ENCODE assay signal across 13 cellular contexts in the genomic region with DNA sequence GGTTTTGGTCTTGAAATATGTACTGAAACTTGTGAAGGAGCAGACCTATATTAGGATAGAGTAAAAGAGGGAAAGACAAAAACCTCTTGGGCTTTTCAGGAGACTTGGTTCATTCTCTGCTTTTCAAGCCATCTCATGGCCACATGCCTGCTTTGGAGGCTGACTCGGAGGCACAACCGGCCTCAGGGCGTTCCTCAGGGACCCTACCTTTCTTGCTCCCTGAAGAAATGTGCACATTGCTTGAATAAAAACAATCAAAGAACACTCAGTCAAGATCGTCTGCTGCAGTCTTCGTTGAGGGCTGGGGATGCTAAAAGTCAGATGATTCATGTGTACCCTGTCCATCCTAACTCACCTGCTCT. TPM values are rescaled to one million over a fixed set of nuclear protein-coding genes. Genes with fewer than 3 reads are reported as not detected.
DNase-seq lines count a peak whose midpoint lies in the region; ATAC-seq and TF ChIP-seq lines count a peak whose summit lies in the region.
"Had no signal": no experiment of that assay in that cellular context is flagged by ENCODE, and none has a peak within 500 bp of the region (broad histone marks: within the 10 kb centered on the region; RNA-seq: fewer than 3 reads in every experiment).

No MANE protein-coding gene starts in this region.

- ATAC-seq in HG03097 (IDR thresholded peaks at IDR 0.05; ENCODE audit: low FRiP score, unreplicated experiment) (peak; percentile 20), omental fat pad (ENCODE audit: low FRiP score) (peak; percentile 18)
- ATAC-seq in activated T-helper 17 cell treated with anti-CD3 and anti-CD28 coated beads, Interleukin-2, amount 50 U/mL, for 72 hours (replicated peaks): no peak

- no peak for TF ChIP-seq EP300 in suprapubic skin (IDR thresholded peaks at IDR 0.05)

- no peak overlapping the region for H3K27ac ChIP-seq in suprapubic skin
- H3K27ac ChIP-seq: parathyroid adenoma, testis had no signal

- H3K36me3 Mint-ChIP-seq in activated T-cell treated with anti-CD3 and anti-CD28 coated beads, Interleukin-2, amount 50 U/mL, for 24 hours (ENCODE audit: low read depth): no peaks in the 10 kb centered on the region
- no peaks in the 10 kb centered on the region for H3K36me3 Mint-ChIP-seq in activated T-helper 17 cell treated with anti-CD3 and anti-CD28 coated beads, Interleukin-2, amount 50 U/mL, for 72 hours (ENCODE audit: low read depth)

- TF ChIP-seq CTCF in omental fat pad (IDR thresholded peaks at IDR 0.05) (no peak), GM13976 (IDR thresholded peaks at IDR 0.05; ENCODE audit: borderline replicate concordance, control extremely low read depth, extremely low read depth, insufficient read depth, missing control alignments) (no peak), suprapubic skin (IDR thresholded peaks at IDR 0.05) (no peak)

- no peak for DNase-seq in activated T-cell treated with anti-CD3 and anti-CD28 coated beads, Interleukin-2, amount 50 U/mL, for 24 hours
- DNase-seq in activated T-cell treated with anti-CD3 and anti-CD28 coated beads, Interleukin-2, amount 50 U/mL, for 1 hour: no peak
- DNase-seq in omental fat pad (ENCODE audit: low spot score) (no peak), GM13976 (ENCODE audit: low spot score) (no peak), OCI-M2 (lab: John Stamatoyannopoulos, UW; ENCODE audit: unreplicated experiment) (no peak), suprapubic skin (ENCODE audit: low spot score in 2 of 2) (no peak)
- DNase-seq: activated CD4-positive, CD25-positive, alpha-beta regulatory T cell treated with anti-CD3 and anti-CD28 coated beads, Interleukin-2, amount 50 U/mL, for 72 hours had no signal

- H3K4me3 Mint-ChIP-seq in activated T-cell treated with anti-CD3 and anti-CD28 coated beads, Interleukin-2, amount 50 U/mL, for 24 hours: peak overlapping the region; percentile 76
- H3K4me3 Mint-ChIP-seq in activated T-helper 17 cell treated with anti-CD3 and anti-CD28 coated beads, Interleukin-2, amount 50 U/mL, for 72 hours: peak overlapping the region; percentile 77

- H3K4me3 ChIP-seq in suprapubic skin: no peak overlapping the region
- H3K4me3 ChIP-seq: testis had no signal

- no peak for TF ChIP-seq POLR2A in suprapubic skin (IDR thresholded peaks at IDR 0.05)

- H3K9me3 ChIP-seq in suprapubic skin: no peaks in the 10 kb centered on the region
- H3K9me3 ChIP-seq: testis had no signal

- H3K36me3 ChIP-seq in suprapubic skin: no peaks in the 10 kb centered on the region

- H3K4me1 ChIP-seq in suprapubic skin: peaks cover 5% of the 10 kb centered on the region
- H3K4me1 ChIP-seq: parathyroid adenoma, testis had no signal

- H3K9me3 Mint-ChIP-seq in activated T-cell treated with anti-CD3 and anti-CD28 coated beads, Interleukin-2, amount 50 U/mL, for 24 hours: no peaks in the 10 kb centered on the region
- H3K9me3 Mint-ChIP-seq in activated T-helper 17 cell treated with anti-CD3 and anti-CD28 coated beads, Interleukin-2, amount 50 U/mL, for 72 hours: no peaks in the 10 kb centered on the region

- H3K27me3 ChIP-seq in suprapubic skin: no peaks in the 10 kb centered on the region
- H3K27me3 ChIP-seq: testis had no signal

- H3K4me1 Mint-ChIP-seq in activated T-cell treated with anti-CD3 and anti-CD28 coated beads, Interleukin-2, amount 50 U/mL, for 24 hours (ENCODE audit: low read depth): peaks cover 24% of the 10 kb centered on the region
- H3K4me1 Mint-ChIP-seq in activated T-helper 17 cell treated with anti-CD3 and anti-CD28 coated beads, Interleukin-2, amount 50 U/mL, for 72 hours: peaks cover 15% of the 10 kb centered on the region

- in situ Hi-C loops in GM13976 (cut with MboI; ENCODE audit: low sequenced_read_pairs, unreplicated experiment): no loop called here

- H3K27ac Mint-ChIP-seq in activated T-cell treated with anti-CD3 and anti-CD28 coated beads, Interleukin-2, amount 50 U/mL, for 24 hours: no peak overlapping the region
- H3K27ac Mint-ChIP-seq in activated T-helper 17 cell treated with anti-CD3 and anti-CD28 coated beads, Interleukin-2, amount 50 U/mL, for 72 hours: peak overlapping the region; percentile 51

- 44% methylated on average over 5 of the region's 5 CpGs for WGBS in suprapubic skin

- H3K27me3 Mint-ChIP-seq in activated T-cell treated with anti-CD3 and anti-CD28 coated beads, Interleukin-2, amount 50 U/mL, for 24 hours: no peaks in the 10 kb centered on the region
- no peaks in the 10 kb centered on the region for H3K27me3 Mint-ChIP-seq in activated T-helper 17 cell treated with anti-CD3 and anti-CD28 coated beads, Interleukin-2, amount 50 U/mL, for 72 hours

RNA-seq across cellular contexts. Expression of a gene that starts 1.0 kb away (rescaled TPM):
- total RNA-seq in activated T-helper 17 cell treated with anti-CD3 and anti-CD28 coated beads, Interleukin-2, amount 50 U/mL, for 72 hours: 1 to 10 TPM; 1.4 TPM
- 1 to 10 TPM in 2 of 4 donors, not detected in 2; 1.1 to 1.8 TPM for total RNA-seq in omental fat pad
- total RNA-seq in suprapubic skin: not detected
- total RNA-seq: cardiac septum, glomerular endothelial cell had no signal

RNA-seq across cellular contexts. Expression of a gene that starts 57.5 kb away (rescaled TPM):
- 1 to 10 TPM in 1 of 2 donors, under 1 TPM in 1; 0.71 to 1.5 TPM for total RNA-seq in activated T-helper 17 cell treated with anti-CD3 and anti-CD28 coated beads, Interleukin-2, amount 50 U/mL, for 72 hours
- total RNA-seq in omental fat pad (1 to 10 TPM; 3.0 to 6.9 (median 4.2) TPM), suprapubic skin (1 to 10 TPM; 2.1 to 5.1 (median 3.3) TPM)
